ENCODE assay signal across 20 cellular contexts in genomic region chr1:81781749-81782148, GRCh38. TPM values are rescaled to one million over a fixed set of nuclear protein-coding genes. Genes with fewer than 3 reads are reported as not detected.
DNase-seq lines count a peak whose midpoint lies in the region; ATAC-seq and TF ChIP-seq lines count a peak whose summit lies in the region.
"Had no signal": no experiment of that assay in that cellular context is flagged by ENCODE, and none has a peak within 500 bp of the region (broad histone marks: within the 10 kb centered on the region; RNA-seq: fewer than 3 reads in every experiment).

No MANE protein-coding gene starts in this region.

- no peak overlapping the region for H3K4me2 ChIP-seq in neural progenitor cell
- H3K4me2 ChIP-seq: KMS-11 had no signal

- no peaks in the 10 kb centered on the region for H3K4me1 Mint-ChIP-seq in neural progenitor cell
- H3K4me1 Mint-ChIP-seq: CD14-positive monocyte had no signal

- no peak overlapping the region for H3K4me3 Mint-ChIP-seq in neural progenitor cell
- H3K4me3 Mint-ChIP-seq: CD14-positive monocyte had no signal

- H3K9me3 ChIP-seq in WERI-Rb-1 (ENCODE audit: severe bottlenecking) (no peaks in the 10 kb centered on the region), neural progenitor cell (ENCODE audit: low read depth) (no peaks in the 10 kb centered on the region)

- H3K9ac ChIP-seq in neural progenitor cell, result no peak overlapping the region
- H3K9ac ChIP-seq: KMS-11 had no signal

- POLR2A ChIA-PET in BJ (lab: Charles Lee), result no interaction called here

- DNase-seq in BJ (ENCODE audit: low read depth) (no peak), WERI-Rb-1 (no peak), epithelial cell of proximal tubule (ENCODE audit: low read depth) (no peak), neural progenitor cell (ENCODE audit: low spot score) (no peak), T-helper 1 cell (no peak)
- DNase-seq: AML-193, GF-D8, GOT3, NCI-H1436, NCI-H1930, NCI-H526, PC-3, RPMI8226, SHP77 treated with DMSO at 0.1 percent for 48 hours had no signal

- H2AFZ ChIP-seq in neural progenitor cell (replicated peaks), result no peak overlapping the region

- ATAC-seq in HG03095 (IDR thresholded peaks at IDR 0.05; ENCODE audit: unreplicated experiment) (no peak), HG03432 (IDR thresholded peaks at IDR 0.05; ENCODE audit: unreplicated experiment) (no peak)
- ATAC-seq: GM12878, PC-3 had no signal

- H4K20me1 ChIP-seq in neural progenitor cell (ENCODE audit: low read depth), result no peaks in the 10 kb centered on the region

- peaks cover 2% of the 10 kb centered on the region for H3K9me3 Mint-ChIP-seq in neural progenitor cell

- H3K36me3 ChIP-seq in BJ (ENCODE audit: control insufficient read depth, insufficient read depth, low read length), result no peaks in the 10 kb centered on the region
- no peaks in the 10 kb centered on the region for H3K36me3 ChIP-seq in WERI-Rb-1
- H3K36me3 ChIP-seq in neural progenitor cell, result no peaks in the 10 kb centered on the region

- CTCF ChIA-PET in BJ (lab: Yijun Ruan, JAX), result no interaction called here

- H3F3A ChIP-seq in neural progenitor cell (ENCODE audit: low read depth), result no peaks in the 10 kb centered on the region

- H3K27ac Mint-ChIP-seq in neural progenitor cell, result no peak overlapping the region
- H3K27ac Mint-ChIP-seq: CD14-positive monocyte had no signal

- H3K27me3 ChIP-seq in BJ (ENCODE audit: control insufficient read depth, insufficient read depth, low read length) (no peaks in the 10 kb centered on the region), WERI-Rb-1 (ENCODE audit: insufficient read depth, low read depth, severe bottlenecking) (no peaks in the 10 kb centered on the region), neural progenitor cell (no peaks in the 10 kb centered on the region)

- no peaks in the 10 kb centered on the region for H3K79me2 ChIP-seq in neural progenitor cell (ENCODE audit: low read depth)

- no peaks in the 10 kb centered on the region for H3K36me3 Mint-ChIP-seq in neural progenitor cell
- H3K36me3 Mint-ChIP-seq: CD14-positive monocyte had no signal

- TF ChIP-seq CTCF in BJ (IDR thresholded peaks at IDR 0.05; ENCODE audit: insufficient read depth, low read depth, low read length) (peak; percentile 15; the same call in 1 of the 2 replicates), WERI-Rb-1 (IDR thresholded peaks at IDR 0.05; ENCODE audit: low read depth, low read length) (0 out of 2 replicates have a peak, but pooled peaks have one; percentile 2), epithelial cell of proximal tubule (conservative IDR thresholded peaks at IDR 0.05; ENCODE audit: low read depth, low read length) (peak; percentile 31), neural progenitor cell (IDR thresholded peaks at IDR 0.05) (peak; percentile 17)

- no peak overlapping the region for H3K4me3 ChIP-seq in BJ (ENCODE audit: low read depth, low read length)
- H3K4me3 ChIP-seq in WERI-Rb-1 (ENCODE audit: low read depth, low read length), result no peak overlapping the region
- no peak overlapping the region for H3K4me3 ChIP-seq in epithelial cell of proximal tubule (ENCODE audit: low read depth, low read length)
- H3K4me3 ChIP-seq in neural progenitor cell, result no peak overlapping the region
- H3K4me3 ChIP-seq: GM12878 had no signal

- no peaks in the 10 kb centered on the region for H3K4me1 ChIP-seq in neural progenitor cell

- H3K27ac ChIP-seq in WERI-Rb-1, result no peak overlapping the region
- H3K27ac ChIP-seq in neural progenitor cell, result no peak overlapping the region
- H3K27ac ChIP-seq: HL-60, KMS-11 had no signal

- no peaks in the 10 kb centered on the region for H3K27me3 Mint-ChIP-seq in neural progenitor cell (ENCODE audit: insufficient read depth, low read depth)

RNA-seq across cellular contexts. Expression of gene ADGRL2, which starts 19.0 kb away (rescaled TPM):
- polyA plus RNA-seq in BJ (2011; rRNA removed), result 18.1 and 24.2 TPM in 2 replicates
- 24.9 and 25.0 TPM in 2 replicates for polyA minus RNA-seq in BJ (2011; rRNA and poly(A)+ RNA removed)
- total RNA-seq in epithelial cell of proximal tubule, result 21.6 and 22.4 TPM in 2 replicates
- 201 and 270 TPM in 2 replicates for total RNA-seq in neural progenitor cell (ENCODE audit: low replicate concordance)
- polyA plus RNA-seq: CD14-positive monocyte had no signal
